Comparison of ENCODE assay signal across 1 cellular context in the genomic region with DNA sequence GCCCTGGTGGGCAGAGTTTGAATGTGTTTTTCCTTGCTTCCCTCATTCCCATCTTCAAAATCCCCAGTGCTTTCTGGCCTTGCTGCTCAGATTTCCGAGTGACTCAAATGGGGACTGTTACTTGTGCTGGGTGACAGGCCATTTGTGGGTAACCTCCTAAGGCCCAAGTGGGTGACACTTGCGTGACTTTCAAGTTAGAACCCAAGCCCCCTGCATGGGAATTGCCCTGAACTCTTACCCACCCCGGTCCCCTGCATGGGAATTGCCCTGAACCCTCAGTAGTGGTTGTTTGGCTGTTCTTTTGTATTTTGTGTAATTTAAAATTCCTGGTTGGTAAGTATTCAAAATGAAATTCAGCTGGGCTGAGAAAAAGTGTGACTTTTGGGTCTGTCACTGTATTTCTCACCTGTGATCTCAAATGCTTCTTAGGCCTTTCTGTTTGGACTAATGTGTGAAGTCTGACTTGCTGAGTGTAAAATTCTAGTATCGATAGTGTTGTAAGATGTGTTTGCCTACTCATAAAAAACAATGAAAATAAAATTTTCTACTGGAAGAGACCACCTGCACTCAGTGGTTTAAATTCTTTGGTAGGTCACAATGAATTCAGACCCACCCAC.
TF ChIP-seq lines count a peak whose summit lies in the region.

No MANE protein-coding gene starts in this region.

TF ChIP-seq in H1, 55 proteins besides CTCF, POLR2A, EP300 and RAD21:
- TF ChIP-seq CHD2 (IDR thresholded peaks at IDR 0.05; ENCODE audit: low read length) (no peak), RFX5 (IDR thresholded peaks at IDR 0.05; ENCODE audit: borderline replicate concordance, low read depth, low read length) (no peak), CEBPB (IDR thresholded peaks at IDR 0.05; ENCODE audit: low read depth, low read length) (no peak), EGR1 (IDR thresholded peaks at IDR 0.05; ENCODE audit: borderline replicate concordance, low read depth, low read length) (no peak), SUZ12 (IDR thresholded peaks at IDR 0.05; ENCODE audit: low read length) (no peak), KDM5A (IDR thresholded peaks at IDR 0.05; ENCODE audit: low read length) (no peak), PHF8 (conservative IDR thresholded peaks at IDR 0.05; ENCODE audit: low read depth, low read length) (no peak), TAF7 (optimal IDR thresholded peaks at IDR 0.05; ENCODE audit: borderline replicate concordance, low read depth, low read length) (no peak), CBX5 (IDR thresholded peaks at IDR 0.05; ENCODE audit: low read depth, low read length) (no peak), HDAC2 (IDR thresholded peaks at IDR 0.05; ENCODE audit: borderline replicate concordance in 1 of 2, low read depth in 2 of 2, low read length in 2 of 2) (no peak), POLR2AphosphoS5 (IDR thresholded peaks at IDR 0.05; ENCODE audit: low read depth, low read length) (no peak), NRF1 (IDR thresholded peaks at IDR 0.05; ENCODE audit: low read depth, low read length) (no peak), GABPA (IDR thresholded peaks at IDR 0.05; ENCODE audit: borderline replicate concordance, insufficient read depth, low read length) (no peak)
- TF ChIP-seq, protein P1, sequence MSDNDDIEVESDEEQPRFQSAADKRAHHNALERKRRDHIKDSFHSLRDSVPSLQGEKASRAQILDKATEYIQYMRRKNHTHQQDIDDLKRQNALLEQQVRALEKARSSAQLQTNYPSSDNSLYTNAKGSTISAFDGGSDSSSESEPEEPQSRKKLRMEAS (IDR thresholded peaks at IDR 0.05), result no peak
TF ChIP-seq in H1: peak in this region for 0.
